Comparison of ENCODE assay signal across 13 cellular contexts in the genomic region with DNA sequence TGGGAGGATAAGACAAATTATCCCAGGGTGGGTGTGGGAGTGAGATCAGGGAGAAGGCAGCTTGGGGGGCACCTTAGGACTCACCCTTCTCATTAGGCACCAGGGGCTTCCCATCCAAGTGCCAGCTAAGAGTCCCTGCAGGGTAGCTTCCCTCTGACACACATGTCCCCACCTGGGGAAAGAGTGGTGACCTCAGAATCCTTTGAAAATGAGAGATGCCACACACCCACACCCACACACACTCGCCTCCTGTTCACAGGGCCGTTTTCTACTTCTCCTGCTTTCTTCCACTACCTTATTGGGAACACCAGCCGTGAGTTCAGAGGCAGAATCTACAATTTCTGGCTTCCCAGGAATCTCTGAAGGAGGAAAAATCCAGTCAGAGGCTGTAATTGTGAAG. TPM values are rescaled to one million over a fixed set of nuclear protein-coding genes. Genes with fewer than 3 reads are reported as not detected.
DNase-seq lines count a peak whose midpoint lies in the region; ATAC-seq, FAIRE-seq and TF ChIP-seq lines count a peak whose summit lies in the region.
"Had no signal": no experiment of that assay in that cellular context is flagged by ENCODE, and none has a peak within 500 bp of the region (broad histone marks: within the 10 kb centered on the region; RNA-seq: fewer than 3 reads in every experiment).

No MANE protein-coding gene starts in this region.

- H3F3A ChIP-seq in MM.1S (ENCODE audit: insufficient read depth, low read length) = 0 out of 2 replicates have a peak, but pooled peaks cover under 1% of the 10 kb centered on the region

- no peaks in the 10 kb centered on the region for H3K9me3 ChIP-seq in heart right ventricle
- no peaks in the 10 kb centered on the region for H3K9me3 ChIP-seq in astrocyte (ENCODE audit: insufficient read depth, low read depth, low read length)
- H3K9me3 ChIP-seq in uterus = no peaks in the 10 kb centered on the region
- no peaks in the 10 kb centered on the region for H3K9me3 ChIP-seq in MM.1S (replicated peaks; ENCODE audit: insufficient read depth, low read length)

- DNase-seq in heart right ventricle (no peak), cardiac septum (ENCODE audit: low spot score) (no peak), astrocyte (ENCODE audit: low read depth) (no peak), nephron progenitor cell (no peak), uterus (no peak), HT-29 (ENCODE audit: low spot score) (no peak), MM.1S (no peak), NCI-H1436 treated with DMSO at 0.1 percent for 48 hours (lab: John Stamatoyannopoulos, UW) (no peak)
- DNase-seq: brain microvascular endothelial cell, DMS79, glutamatergic neuron, NCI-H1092, trophoblast cell had no signal

- no peak overlapping the region for H3K4me3 ChIP-seq in heart right ventricle
- no peak overlapping the region for H3K4me3 ChIP-seq in astrocyte (ENCODE audit: insufficient read depth, low read depth, low read length)
- H3K4me3 ChIP-seq in uterus = no peak overlapping the region
- no peak overlapping the region for H3K4me3 ChIP-seq in MM.1S (ENCODE audit: low read length)

- H3K9ac ChIP-seq in astrocyte (ENCODE audit: low read length) (no peak overlapping the region), MM.1S (ENCODE audit: low read length) (no peak overlapping the region)

- H2AFZ ChIP-seq in astrocyte (ENCODE audit: low read depth, low read length) = no peak overlapping the region
- no peak overlapping the region for H2AFZ ChIP-seq in MM.1S (ENCODE audit: low read length)

- H3K79me2 ChIP-seq in astrocyte (ENCODE audit: insufficient read depth, low read length) (peaks cover 23% of the 10 kb centered on the region), MM.1S (ENCODE audit: low read length) (peaks cover 8% of the 10 kb centered on the region)

- peaks cover 27% of the 10 kb centered on the region for H3K4me1 Mint-ChIP-seq in astrocyte (ENCODE audit: low read depth, unreplicated experiment)
- peaks cover 65% of the 10 kb centered on the region for H3K4me1 Mint-ChIP-seq in nephron progenitor cell

- H3K9me3 Mint-ChIP-seq in astrocyte (ENCODE audit: unreplicated experiment) (no peaks in the 10 kb centered on the region), nephron progenitor cell (no peaks in the 10 kb centered on the region)

- no peak for FAIRE-seq in astrocyte (lab: Jason Lieb, UNC)

- TF ChIP-seq POLR2A in uterus (IDR thresholded peaks at IDR 0.05) = no peak

- peaks cover 24% of the 10 kb centered on the region for H3K36me3 Mint-ChIP-seq in astrocyte (ENCODE audit: low read depth, unreplicated experiment)
- H3K36me3 Mint-ChIP-seq in nephron progenitor cell (ENCODE audit: low read depth) = peaks cover 48% of the 10 kb centered on the region

- H3K27me3 Mint-ChIP-seq in astrocyte (ENCODE audit: low read depth, unreplicated experiment) (no peaks in the 10 kb centered on the region), nephron progenitor cell (ENCODE audit: low read depth, poor library complexity) (no peaks in the 10 kb centered on the region)

- H3K27me3 ChIP-seq in heart right ventricle = no peaks in the 10 kb centered on the region
- H3K27me3 ChIP-seq in astrocyte (ENCODE audit: insufficient read depth, low read length) = no peaks in the 10 kb centered on the region
- no peaks in the 10 kb centered on the region for H3K27me3 ChIP-seq in uterus
- no peaks in the 10 kb centered on the region for H3K27me3 ChIP-seq in MM.1S (replicated peaks; ENCODE audit: insufficient read depth, low read length)
- H3K27me3 ChIP-seq: brain microvascular endothelial cell had no signal

- H3K4me3 Mint-ChIP-seq in astrocyte (ENCODE audit: unreplicated experiment) = no peak overlapping the region
- no peak overlapping the region for H3K4me3 Mint-ChIP-seq in nephron progenitor cell

- no peak overlapping the region for H3K4me2 ChIP-seq in astrocyte (ENCODE audit: low read length)
- H3K4me2 ChIP-seq in MM.1S (ENCODE audit: low read depth, low read length) = no peak overlapping the region

- H3K4me1 ChIP-seq in heart right ventricle = peaks cover 16 to 91% (median 60%) of the 10 kb centered on the region in 9 donors
- H3K4me1 ChIP-seq in astrocyte (ENCODE audit: insufficient read depth, low read length) = peaks cover 11% of the 10 kb centered on the region
- H3K4me1 ChIP-seq in uterus = peaks cover 9 to 14% of the 10 kb centered on the region in 2 donors
- peaks cover 5% of the 10 kb centered on the region for H3K4me1 ChIP-seq in MM.1S (ENCODE audit: low read length)

- H3K36me3 ChIP-seq in heart right ventricle = peaks cover 0 to 72% (median 25%) of the 10 kb centered on the region in 9 donors
- peaks cover 18% of the 10 kb centered on the region for H3K36me3 ChIP-seq in astrocyte (ENCODE audit: insufficient read depth, low read length)
- H3K36me3 ChIP-seq in uterus = no peaks in the 10 kb centered on the region
- no peaks in the 10 kb centered on the region for H3K36me3 ChIP-seq in MM.1S (replicated peaks; ENCODE audit: insufficient read depth, low read length)

- H4K20me1 ChIP-seq in astrocyte (ENCODE audit: insufficient read depth, low read length) = no peaks in the 10 kb centered on the region
- no peaks in the 10 kb centered on the region for H4K20me1 ChIP-seq in MM.1S (ENCODE audit: insufficient read depth, low read length)

- H3K9me2 ChIP-seq in MM.1S (replicated peaks; ENCODE audit: insufficient read depth, low read length) = no peaks in the 10 kb centered on the region

- TF ChIP-seq CTCF in heart right ventricle (IDR thresholded peaks at IDR 0.05) (no peak), astrocyte (IDR thresholded peaks at IDR 0.05; ENCODE audit: insufficient read depth, low read depth, low read length) (no peak), nephron progenitor cell (IDR thresholded peaks at IDR 0.05) (no peak), uterus (IDR thresholded peaks at IDR 0.05) (no peak), MM.1S (IDR thresholded peaks at IDR 0.05; ENCODE audit: low read length) (no peak)

- ATAC-seq in heart right ventricle = no peak

- peak overlapping the region; percentile 31 for H3K27ac Mint-ChIP-seq in astrocyte (ENCODE audit: unreplicated experiment)
- peak overlapping the region; percentile 69 for H3K27ac Mint-ChIP-seq in nephron progenitor cell

- H3K27ac ChIP-seq in heart right ventricle (peak overlapping the region; percentile 22 to 99 (median 66)), astrocyte (ENCODE audit: low read depth, low read length) (no peak overlapping the region), uterus (peak overlapping the region; percentile 83 to 100), MM.1S (ENCODE audit: low read length) (no peak overlapping the region)
- H3K27ac ChIP-seq: brain microvascular endothelial cell had no signal

- 77 to 90% methylated on average over 3 of the region's 3 CpGs for WGBS in heart right ventricle, 2 donors

- intact Hi-C loops in heart right ventricle (cut with DNase I) (no loop called here), cardiac septum (cut with DNase I) (no loop called here), uterus (cut with DNase I; ENCODE audit: low total_unique reads) (no loop called here)

RNA-seq across cellular contexts. Expression of a gene that starts 1.0 kb away (rescaled TPM):
- total RNA-seq in heart right ventricle (1 to 10 TPM in 9 of 10 donors, under 1 TPM in 1; 0.75 to 5.1 (median 2.9) TPM), cardiac septum (3.5 TPM), astrocyte (7.5 and 9.9 TPM in 2 replicates), uterus (10 to 100 TPM in 1 of 4 donors, 1 to 10 TPM in 1, under 1 TPM in 1, not detected in 1; 0.59 to 12.4 (median 2.5) TPM)
- polyA plus RNA-seq in heart right ventricle = 1 to 10 TPM; 3.1 to 5.5 TPM
- 3.0 and 4.9 TPM in 2 replicates for total RNA-seq in HT-29 (2014; rRNA removed; shearing (Covaris generic))

RNA-seq across cellular contexts. Expression of a gene that starts 4.8 kb away (rescaled TPM):
- total RNA-seq in heart right ventricle (100 to 1,000 TPM in 1 of 10 donors, 10 to 100 TPM in 9; 75.5 to 122 (median 82.7) TPM), cardiac septum (60.7 TPM), astrocyte (59.0 and 60.0 TPM in 2 replicates), uterus (10 to 100 TPM; 45.6 to 84.7 (median 56.3) TPM)
- 100 to 1,000 TPM in 1 of 2 donors, 10 to 100 TPM in 1; 53.0 to 132 TPM for polyA plus RNA-seq in heart right ventricle
- 45.4 and 50.5 TPM in 2 replicates for total RNA-seq in HT-29 (2014; rRNA removed; shearing (Covaris generic))

RNA-seq across cellular contexts. Expression of a gene that starts 7.0 kb away (rescaled TPM):
- total RNA-seq in heart right ventricle = 10 to 100 TPM; 32.8 to 50.9 (median 44.1) TPM
- 10 to 100 TPM; 25.6 to 55.4 TPM for polyA plus RNA-seq in heart right ventricle
- 46.9 TPM for total RNA-seq in cardiac septum
- total RNA-seq in astrocyte = 80.7 and 83.7 TPM in 2 replicates
- 100 to 1,000 TPM in 1 of 4 donors, 10 to 100 TPM in 3; 35.1 to 150 (median 57.7) TPM for total RNA-seq in uterus
- total RNA-seq in HT-29 (2014; rRNA removed; shearing (Covaris generic)) = 16.6 and 18.7 TPM in 2 replicates

RNA-seq across cellular contexts. Expression of a gene that starts 7.1 kb away (rescaled TPM):
- 10 to 100 TPM; 39.0 to 63.1 (median 47.4) TPM for total RNA-seq in heart right ventricle
- 10 to 100 TPM; 50.8 to 56.3 TPM for polyA plus RNA-seq in heart right ventricle
- 47.2 TPM for total RNA-seq in cardiac septum
- total RNA-seq in astrocyte = 94.8 and 98.1 TPM in 2 replicates
- 10 to 100 TPM; 14.2 to 71.2 (median 37.7) TPM for total RNA-seq in uterus
- 48.6 and 52.8 TPM in 2 replicates for total RNA-seq in HT-29 (2014; rRNA removed; shearing (Covaris generic))

RNA-seq across cellular contexts. Expression of a gene that starts 9.4 kb away (rescaled TPM):
- 10 to 100 TPM in 1 of 10 donors, 1 to 10 TPM in 9; 2.4 to 28.0 (median 4.4) TPM for total RNA-seq in heart right ventricle
- 1 to 10 TPM; 5.8 to 6.2 TPM for polyA plus RNA-seq in heart right ventricle
- 6.9 TPM for total RNA-seq in cardiac septum
- total RNA-seq in astrocyte = 9.6 and 10.2 TPM in 2 replicates
- 1 to 10 TPM in 3 of 4 donors, not detected in 1; 2.3 to 9.7 (median 3.5) TPM for total RNA-seq in uterus
- 2.2 and 4.7 TPM in 2 replicates for total RNA-seq in HT-29 (2014; rRNA removed; shearing (Covaris generic))

Comparison
In these comparisons a context has a peak if more than half of its experiments do, and no peak if none do; other contexts are left out.
1. H3K27ac ChIP-seq: peak in heart right ventricle (10 of 10) and uterus (2 of 2); none in astrocyte (single experiment) and MM.1S (single experiment).